Comparison of ENCODE assay signal across 8 cellular contexts in genomic region chr12:119876761-119877638, GRCh38. TPM values are rescaled to one million over a fixed set of nuclear protein-coding genes. Genes with fewer than 3 reads are reported as not detected.
DNase-seq lines count a peak whose midpoint lies in the region; ATAC-seq and TF ChIP-seq lines count a peak whose summit lies in the region.

TSS of gene CIT (minus strand) at chr12:119877320. CDS start at chr12:119876168, 1,152 bp downstream.

- H3K4me3 ChIP-seq in left ventricle myocardium inferior (peak within 1 kb of the TSS; percentile 85), urinary bladder (ENCODE audit: low read depth, low read length) (peak within 1 kb of the TSS; percentile 48)

- no peaks in the 10 kb centered on the region for H3K9me3 Mint-ChIP-seq in progenitor cell of endocrine pancreas (ENCODE audit: low read depth)

- no peaks in the 10 kb centered on the region for H3K27me3 Mint-ChIP-seq in progenitor cell of endocrine pancreas

- intact Hi-C loops in T-helper 1 cell treated with Interleukin-12 subunit alpha and Interleukin-12 subunit beta and Interleukin-4 antibody, amounts not matched to agents 30 ng/mL and 1 ng/mL, for 36 hours (cut with micrococcal nuclease) = loop anchor here (1.0 to 2.0 kb wide), 8 partner anchors 25 to 1860 kb away; partner anchors contain the start of genes MLEC and RFC5
- intact Hi-C loops in left ventricle myocardium inferior (cut with micrococcal nuclease) = no loop called here

- no peak for TF ChIP-seq CTCF in left ventricle myocardium inferior (IDR thresholded peaks at IDR 0.05; ENCODE audit: borderline replicate concordance)
- no peak for TF ChIP-seq CTCF in progenitor cell of endocrine pancreas (IDR thresholded peaks at IDR 0.05; ENCODE audit: unreplicated experiment)

- H3K36me3 Mint-ChIP-seq in progenitor cell of endocrine pancreas (ENCODE audit: insufficient read depth) = peaks cover 2% of the 10 kb centered on the region

- H3K27me3 ChIP-seq in left ventricle myocardium inferior (ENCODE audit: low read depth) = peaks cover 6% of the 10 kb centered on the region

- H3K4me3 Mint-ChIP-seq in progenitor cell of endocrine pancreas (ENCODE audit: low read depth) = peak within 1 kb of the TSS; percentile 90

- peak within 1 kb of the TSS; percentile 86 for H3K27ac Mint-ChIP-seq in progenitor cell of endocrine pancreas

- DNase-seq in NCI-H1694 (lab: John Stamatoyannopoulos, UW) (peak; percentile 88), amniotic epithelial cell (ENCODE audit: low read depth) (peak; percentile 90), left ventricle myocardium inferior (peak; percentile 86), progenitor cell of endocrine pancreas (ENCODE audit: low spot score, unreplicated experiment) (peak; percentile 82)

- under 1% methylated on average over 56 of the region's 56 CpGs for WGBS in urinary bladder

- no peaks in the 10 kb centered on the region for H3K36me3 ChIP-seq in left ventricle myocardium inferior
- no peaks in the 10 kb centered on the region for H3K36me3 ChIP-seq in urinary bladder (ENCODE audit: insufficient read depth)

- H3K27ac ChIP-seq in left ventricle myocardium inferior (replicated peaks) (no peak within 1 kb of the TSS), urinary bladder (ENCODE audit: low read depth) (no peak within 1 kb of the TSS)

- H3K9me3 ChIP-seq in left ventricle myocardium inferior (replicated peaks) = no peaks in the 10 kb centered on the region

- peaks cover 8% of the 10 kb centered on the region for H3K4me1 Mint-ChIP-seq in progenitor cell of endocrine pancreas (ENCODE audit: low read depth)

- peak; percentile 100 for ATAC-seq in GM18498 (IDR thresholded peaks at IDR 0.05; ENCODE audit: unreplicated experiment)
- peak; percentile 99 for ATAC-seq in HG02885 (IDR thresholded peaks at IDR 0.05; ENCODE audit: poor library complexity, unreplicated experiment)

- H3K4me1 ChIP-seq in left ventricle myocardium inferior = peaks cover 14% of the 10 kb centered on the region
- no peaks in the 10 kb centered on the region for H3K4me1 ChIP-seq in urinary bladder (ENCODE audit: insufficient read depth)

RNA-seq across cellular contexts. Expression of gene CIT, which starts in this region (rescaled TPM):
- 54.2 and 60.8 TPM in 2 replicates for total RNA-seq in T-helper 1 cell treated with Interleukin-12 subunit alpha and Interleukin-12 subunit beta and Interleukin-4 antibody, amounts not matched to agents 30 ng/mL and 1 ng/mL, for 36 hours
- total RNA-seq in left ventricle myocardium inferior (0.96 TPM), progenitor cell of endocrine pancreas (40.8 and 44.1 TPM in 2 replicates), urinary bladder (23.3 TPM)
- polyA plus RNA-seq in urinary bladder = 1.7 TPM

Comparison
In these comparisons a context has a peak if more than half of its experiments do, and no peak if none do; other contexts are left out.
1. RNA of gene CIT (total RNA-seq): 54.2 to 60.8 TPM in T-helper 1 cell treated with Interleukin-12 subunit alpha and Interleukin-12 subunit beta and Interleukin-4 antibody, amounts not matched to agents 30 ng/mL and 1 ng/mL, for 36 hours, 40.8 to 44.1 TPM in progenitor cell of endocrine pancreas and 23.3 TPM in urinary bladder (single experiment); 0.96 TPM in left ventricle myocardium inferior (single experiment); every median in the first group is over 10 times any median in the second.
2. Peak in DNase-seq and H3K4me3 ChIP-seq in left ventricle myocardium inferior; RNA of the gene not detected or under 1 TPM.
3. Peak in every context shown above with its lines, with median percentiles within 50 percentile points of each other: DNase-seq.